ENCODE assay signal across 8 cellular contexts in genomic region chr12:8912910-8913309, GRCh38. TPM values are rescaled to one million over a fixed set of nuclear protein-coding genes. Genes with fewer than 3 reads are reported as not detected.
DNase-seq lines count a peak whose midpoint lies in the region; ATAC-seq and TF ChIP-seq lines count a peak whose summit lies in the region.

No MANE protein-coding gene starts in this region.

- no peak overlapping the region for H3K27ac Mint-ChIP-seq in activated T-helper 2 cell treated with anti-CD3 and anti-CD28 coated beads, Interferon-gamma antibody, Interleukin-2, Interleukin-4, amounts not matched to agents 10 μg/mL and 5 μg/mL and 100 μg/mL, durations not matched to agents 14 hours and 24 hours and 36 hours

- intact Hi-C loops in activated T-helper 2 cell treated with anti-CD3 and anti-CD28 coated beads, Interferon-gamma antibody, Interleukin-2, Interleukin-4, amounts not matched to agents 10 μg/mL and 5 μg/mL and 100 μg/mL, durations not matched to agents 14 hours and 24 hours and 36 hours (cut with micrococcal nuclease): no loop called here

- peaks cover 27% of the 10 kb centered on the region for H3K27me3 Mint-ChIP-seq in activated T-helper 2 cell treated with anti-CD3 and anti-CD28 coated beads, Interferon-gamma antibody, Interleukin-2, Interleukin-4, amounts not matched to agents 10 μg/mL and 5 μg/mL and 100 μg/mL, durations not matched to agents 14 hours and 24 hours and 36 hours (ENCODE audit: low read depth)

- no peak overlapping the region for H3K4me3 ChIP-seq in DND-41 (ENCODE audit: low read depth in 1 of 2, low read length in 2 of 2)
- H3K4me3 ChIP-seq in Jurkat, Clone E6-1 (ENCODE audit: low read length): no peak overlapping the region

- H3K4me2 ChIP-seq in DND-41 (ENCODE audit: insufficient read depth, low read length): 0 out of 2 replicates have a peak overlapping the region, but pooled peaks have one; percentile 69

- H3K36me3 ChIP-seq in DND-41 (ENCODE audit: insufficient read depth, low read length): no peaks in the 10 kb centered on the region

- peaks cover 34% of the 10 kb centered on the region for H3K4me1 ChIP-seq in DND-41 (ENCODE audit: insufficient read depth, low read length)

- H3K27me3 ChIP-seq in DND-41 (ENCODE audit: insufficient read depth, low read length, poor library complexity): no peaks in the 10 kb centered on the region

- H2AFZ ChIP-seq in DND-41 (ENCODE audit: low read depth, low read length): no peak overlapping the region

- no peaks in the 10 kb centered on the region for H3K9me3 ChIP-seq in DND-41 (ENCODE audit: insufficient read depth, low read length, severe bottlenecking)

- peak overlapping the region; percentile 24 for H3K4me3 Mint-ChIP-seq in activated T-helper 2 cell treated with anti-CD3 and anti-CD28 coated beads, Interferon-gamma antibody, Interleukin-2, Interleukin-4, amounts not matched to agents 10 μg/mL and 5 μg/mL and 100 μg/mL, durations not matched to agents 14 hours and 24 hours and 36 hours (ENCODE audit: low read depth)

- H3K79me2 ChIP-seq in DND-41 (ENCODE audit: insufficient read depth, low read length): peaks cover 21% of the 10 kb centered on the region

- DNase-seq in DND-41 (no peak), kidney tubule cell (ENCODE audit: low spot score) (peak; percentile 53), amniotic stem cell (lab: John Stamatoyannopoulos, UW) (no peak), GDM1 (lab: John Stamatoyannopoulos, UW) (no peak)
- DNase-seq in Jurkat, Clone E6-1 (ENCODE audit: low read depth, low spot score): peak; percentile 45
- DNase-seq in activated T-helper 2 cell treated with anti-CD3 and anti-CD28 coated beads, Interferon-gamma antibody, Interleukin-2, Interleukin-4, amounts not matched to agents 10 μg/mL and 5 μg/mL and 100 μg/mL, durations not matched to agents 14 hours and 24 hours and 36 hours (ENCODE audit: low spot score): no peak

- H3K4me1 Mint-ChIP-seq in activated T-helper 2 cell treated with anti-CD3 and anti-CD28 coated beads, Interferon-gamma antibody, Interleukin-2, Interleukin-4, amounts not matched to agents 10 μg/mL and 5 μg/mL and 100 μg/mL, durations not matched to agents 14 hours and 24 hours and 36 hours (ENCODE audit: low read depth): peaks cover 13% of the 10 kb centered on the region

- H3K27ac ChIP-seq in DND-41 (ENCODE audit: low read length): no peak overlapping the region

- ATAC-seq in DND-41 (ENCODE audit: insufficient read depth, low read depth): no peak
- no peak for ATAC-seq in GM21367 (IDR thresholded peaks at IDR 0.05; ENCODE audit: unreplicated experiment)
- no peak for ATAC-seq in HG03354 (IDR thresholded peaks at IDR 0.05; ENCODE audit: poor library complexity, severe bottlenecking, unreplicated experiment)

- TF ChIP-seq CTCF in DND-41 (IDR thresholded peaks at IDR 0.05; ENCODE audit: borderline replicate concordance, extremely low read depth, low read length, poor library complexity, severe bottlenecking): no peak

- H3K9me3 Mint-ChIP-seq in activated T-helper 2 cell treated with anti-CD3 and anti-CD28 coated beads, Interferon-gamma antibody, Interleukin-2, Interleukin-4, amounts not matched to agents 10 μg/mL and 5 μg/mL and 100 μg/mL, durations not matched to agents 14 hours and 24 hours and 36 hours: no peaks in the 10 kb centered on the region

- no peaks in the 10 kb centered on the region for H4K20me1 ChIP-seq in DND-41 (ENCODE audit: insufficient read depth, low read length)

- no peak overlapping the region; the same call in 1 of the 2 replicates for H3K9ac ChIP-seq in DND-41 (ENCODE audit: low read depth, low read length)

- no peaks in the 10 kb centered on the region for H3K36me3 Mint-ChIP-seq in activated T-helper 2 cell treated with anti-CD3 and anti-CD28 coated beads, Interferon-gamma antibody, Interleukin-2, Interleukin-4, amounts not matched to agents 10 μg/mL and 5 μg/mL and 100 μg/mL, durations not matched to agents 14 hours and 24 hours and 36 hours (ENCODE audit: low read depth)

RNA-seq across cellular contexts. Expression of gene PHC1, which starts 1.4 kb away (rescaled TPM):
- 21.2 TPM for polyA plus RNA-seq in Jurkat, Clone E6-1 (2012; ENCODE audit: insufficient read depth, insufficient read length)
- 8.4 and 8.5 TPM in 2 replicates for total RNA-seq in activated T-helper 2 cell treated with anti-CD3 and anti-CD28 coated beads, Interferon-gamma antibody, Interleukin-2, Interleukin-4, amounts not matched to agents 10 μg/mL and 5 μg/mL and 100 μg/mL, durations not matched to agents 14 hours and 24 hours and 36 hours

RNA-seq across cellular contexts. Expression of gene M6PR, which starts 36.5 kb away (rescaled TPM):
- 169 TPM for polyA plus RNA-seq in Jurkat, Clone E6-1 (2012; ENCODE audit: insufficient read depth, insufficient read length)
- total RNA-seq in activated T-helper 2 cell treated with anti-CD3 and anti-CD28 coated beads, Interferon-gamma antibody, Interleukin-2, Interleukin-4, amounts not matched to agents 10 μg/mL and 5 μg/mL and 100 μg/mL, durations not matched to agents 14 hours and 24 hours and 36 hours: 161 and 175 TPM in 2 replicates

Comparison
In these comparisons a context has a peak if more than half of its experiments do, and no peak if none do; other contexts are left out.
1. DNase-seq: peak in Jurkat, Clone E6-1 (single experiment) and kidney tubule cell (single experiment); none in DND-41 (single experiment), activated T-helper 2 cell treated with anti-CD3 and anti-CD28 coated beads, Interferon-gamma antibody, Interleukin-2, Interleukin-4, amounts not matched to agents 10 μg/mL and 5 μg/mL and 100 μg/mL, durations not matched to agents 14 hours and 24 hours and 36 hours (single experiment), amniotic stem cell (single experiment) and GDM1 (single experiment).